8 cellular contexts compared by ENCODE assay signal in genomic region chr4:26088433-26088928, GRCh38.
DNase-seq lines count a peak whose midpoint lies in the region; ATAC-seq and TF ChIP-seq lines count a peak whose summit lies in the region.

No MANE protein-coding gene starts in this region.

- H3K4me3 ChIP-seq in coronary artery, result no peak overlapping the region

- peaks cover 30% of the 10 kb centered on the region for H3K9me3 Mint-ChIP-seq in activated naive CD8-positive, alpha-beta T cell treated with anti-CD3 and anti-CD28 coated beads for 36 hours
- H3K9me3 Mint-ChIP-seq in glutamatergic neuron (ENCODE audit: unreplicated experiment), result peaks cover 4% of the 10 kb centered on the region

- H3K4me3 Mint-ChIP-seq in activated naive CD8-positive, alpha-beta T cell treated with anti-CD3 and anti-CD28 coated beads for 36 hours, result no peak overlapping the region
- no peak overlapping the region for H3K4me3 Mint-ChIP-seq in glutamatergic neuron (ENCODE audit: unreplicated experiment)

- ATAC-seq in GM21381 (IDR thresholded peaks at IDR 0.05; ENCODE audit: unreplicated experiment), result peak; percentile 76

- DNase-seq in ELR (ENCODE audit: low read depth), result peak; percentile 85
- peak; percentile 90 for DNase-seq in HT1080 (ENCODE audit: low read depth)
- DNase-seq in activated naive CD8-positive, alpha-beta T cell treated with anti-CD3 and anti-CD28 coated beads for 36 hours, result peak; percentile 11
- DNase-seq in posterior vena cava (ENCODE audit: low spot score), result peak; percentile 79
- DNase-seq in retina, result no peak
- no peak for DNase-seq in glutamatergic neuron
- DNase-seq in coronary artery (ENCODE audit: low spot score), result no peak

- H3K27ac ChIP-seq in coronary artery, result peak overlapping the region in 1 of 2 donors; percentile 68

- intact Hi-C loops in posterior vena cava (cut with DNase I), result loop anchor here in 1 of 2 donors (5.0 kb wide), 1 partner anchor 64 kb away; no protein-coding TSS in a partner anchor

- H3K4me1 Mint-ChIP-seq in activated naive CD8-positive, alpha-beta T cell treated with anti-CD3 and anti-CD28 coated beads for 36 hours, result peaks cover 45% of the 10 kb centered on the region
- no peaks in the 10 kb centered on the region for H3K4me1 Mint-ChIP-seq in glutamatergic neuron (ENCODE audit: low read depth, unreplicated experiment)

- peaks cover 33% of the 10 kb centered on the region for H3K27me3 Mint-ChIP-seq in activated naive CD8-positive, alpha-beta T cell treated with anti-CD3 and anti-CD28 coated beads for 36 hours
- peaks cover 3% of the 10 kb centered on the region for H3K27me3 Mint-ChIP-seq in glutamatergic neuron (ENCODE audit: unreplicated experiment)

- no peak for TF ChIP-seq CTCF in glutamatergic neuron (IDR thresholded peaks at IDR 0.05; ENCODE audit: partially characterized antibody, unreplicated experiment)
- TF ChIP-seq CTCF in coronary artery (IDR thresholded peaks at IDR 0.05), result no peak

- peak overlapping the region; percentile 84 for H3K27ac Mint-ChIP-seq in activated naive CD8-positive, alpha-beta T cell treated with anti-CD3 and anti-CD28 coated beads for 36 hours
- no peak overlapping the region for H3K27ac Mint-ChIP-seq in glutamatergic neuron (ENCODE audit: unreplicated experiment)

- H3K36me3 Mint-ChIP-seq in activated naive CD8-positive, alpha-beta T cell treated with anti-CD3 and anti-CD28 coated beads for 36 hours, result peaks cover 15% of the 10 kb centered on the region
- H3K36me3 Mint-ChIP-seq in glutamatergic neuron (ENCODE audit: unreplicated experiment), result peaks cover 8% of the 10 kb centered on the region

Comparison
In these comparisons a context has a peak if more than half of its experiments do, and no peak if none do; other contexts are left out.
1. DNase-seq: peak in ELR (single experiment), HT1080 (single experiment), activated naive CD8-positive, alpha-beta T cell treated with anti-CD3 and anti-CD28 coated beads for 36 hours (single experiment) and posterior vena cava (single experiment); none in retina (single experiment), glutamatergic neuron (single experiment) and coronary artery (single experiment).